1 cellular context compared by ENCODE assay signal in genomic region chr11:65121865-65122696, GRCh38.
TF ChIP-seq lines count a peak whose summit lies in the region.

Gene FAU (minus strand): TSS chr11:65122134. CDS start chr11:65121813, 321 bp downstream.
Gene MRPL49 (plus strand): TSS chr11:65122321. CDS start chr11:65122347, 26 bp downstream.

TF ChIP-seq in HepG2, 621 proteins besides CTCF, POLR2A, EP300 and RAD21 (continued from another document and continues in another):
- TF ChIP-seq ZBTB10 (CRISPR knock-in tag; IDR thresholded peaks at IDR 0.05; ENCODE audit: borderline replicate concordance) (no peak), CERS6 (CRISPR knock-in tag; IDR thresholded peaks at IDR 0.05) (no peak), LCORL (IDR thresholded peaks at IDR 0.05) (no peak), LCORL (CRISPR knock-in tag; IDR thresholded peaks at IDR 0.05) (0 out of 2 replicates have a peak, but pooled peaks have one; percentile 21), THAP9 (CRISPR knock-in tag; IDR thresholded peaks at IDR 0.05; ENCODE audit: borderline replicate concordance) (peak; percentile 93; the same call in 1 of the 2 replicates), ZNF329 (CRISPR knock-in tag; IDR thresholded peaks at IDR 0.05; ENCODE audit: low read depth) (peak; percentile 36; the same call in 1 of the 2 replicates), ELK4 (CRISPR knock-in tag; IDR thresholded peaks at IDR 0.05; ENCODE audit: borderline replicate concordance) (no peak), MYC (CRISPR knock-in tag; IDR thresholded peaks at IDR 0.05; ENCODE audit: borderline replicate concordance) (peak; percentile 84; the same call in 1 of the 2 replicates), SIN3B (IDR thresholded peaks at IDR 0.05; ENCODE audit: low read length) (peak; percentile 81), AHDC1 (CRISPR knock-in tag; IDR thresholded peaks at IDR 0.05; ENCODE audit: borderline replicate concordance) (no peak), ZNF17 (CRISPR knock-in tag; IDR thresholded peaks at IDR 0.05) (no peak), NCOA2 (CRISPR knock-in tag; IDR thresholded peaks at IDR 0.05) (peak; percentile 30; the same call in 1 of the 2 replicates), ATAD3A (CRISPR knock-in tag; IDR thresholded peaks at IDR 0.05) (no peak), ZNF605 (CRISPR knock-in tag; IDR thresholded peaks at IDR 0.05) (peak; percentile 92), SUZ12 (IDR thresholded peaks at IDR 0.05; ENCODE audit: low read depth, low read length) (no peak), ARID2 (CRISPR knock-in tag; IDR thresholded peaks at IDR 0.05; ENCODE audit: borderline replicate concordance) (no peak), TBP (CRISPR knock-in tag; IDR thresholded peaks at IDR 0.05) (no peak), ATF1 (CRISPR knock-in tag; IDR thresholded peaks at IDR 0.05) (peak; percentile 97), MXI1 (IDR thresholded peaks at IDR 0.05; ENCODE audit: borderline replicate concordance, low read depth, low read length) (peak; percentile 90; the same call in 1 of the 3 replicates), KDM2A (CRISPR knock-in tag; IDR thresholded peaks at IDR 0.05; ENCODE audit: borderline replicate concordance, low read depth) (peak; percentile 73), ARNT (IDR thresholded peaks at IDR 0.05) (no peak), FUBP1 (CRISPR knock-in tag; IDR thresholded peaks at IDR 0.05; ENCODE audit: borderline replicate concordance) (no peak), HOMEZ (CRISPR knock-in tag; IDR thresholded peaks at IDR 0.05; ENCODE audit: low read depth) (no peak), PRMT3 (CRISPR knock-in tag; IDR thresholded peaks at IDR 0.05; ENCODE audit: borderline replicate concordance, low read depth) (no peak; the same call in 1 of the 2 replicates), ZNF451 (CRISPR knock-in tag; IDR thresholded peaks at IDR 0.05) (peak; percentile 91; the same call in 1 of the 2 replicates), ZFYVE20 (CRISPR knock-in tag; IDR thresholded peaks at IDR 0.05; ENCODE audit: borderline replicate concordance, low read depth) (no peak), ZNF564 (CRISPR knock-in tag; IDR thresholded peaks at IDR 0.05) (0 out of 2 replicates have a peak, but pooled peaks have one; percentile 41), SIX4 (CRISPR knock-in tag; IDR thresholded peaks at IDR 0.05) (peak; percentile 48; the same call in 1 of the 2 replicates), NR2C2 (CRISPR knock-in tag; IDR thresholded peaks at IDR 0.05; ENCODE audit: borderline replicate concordance) (peak; percentile 93), ZNF672 (CRISPR knock-in tag; IDR thresholded peaks at IDR 0.05) (no peak), HES4 (CRISPR knock-in tag; IDR thresholded peaks at IDR 0.05; ENCODE audit: borderline replicate concordance) (no peak; the same call in 1 of the 2 replicates)
